Comparison of ENCODE assay signal across 9 cellular contexts in genomic region chr3:141105828-141106628, GRCh38. TPM values are rescaled to one million over a fixed set of nuclear protein-coding genes. Genes with fewer than 3 reads are reported as not detected.
DNase-seq lines count a peak whose midpoint lies in the region; ATAC-seq and TF ChIP-seq lines count a peak whose summit lies in the region.
"Had no signal": no experiment of that assay in that cellular context is flagged by ENCODE, and none has a peak within 500 bp of the region (broad histone marks: within the 10 kb centered on the region; RNA-seq: fewer than 3 reads in every experiment).

No MANE protein-coding gene starts in this region.

- CTCF ChIA-PET in WTC11 (lab: Charles Lee), result interaction anchor here (0.5 to 2.1 kb wide), 36 partner anchors 9 to 205 kb away, joined by 3 to 80 read pairs (median 6); partner anchors contain the start of genes PXYLP1 and SPSB4

- POLR2A ChIA-PET in WTC11 (lab: Charles Lee), result interaction anchor here (0.5 to 2.5 kb wide), 2 partner anchors 55 to 1328 kb away, joined by 5 to 9 read pairs; partner anchors contain the start of gene SPSB4

- DNase-seq in DMS 273 treated with DMSO at 0.1 percent for 48 hours (lab: John Stamatoyannopoulos, UW) (peak; percentile 62), NCI-H2227 treated with DMSO at 0.1 percent for 48 hours (lab: John Stamatoyannopoulos, UW) (peak; percentile 70), WTC11 (ENCODE audit: low spot score) (peak; percentile 72), cerebellum (ENCODE audit: low spot score) (peak; percentile 55), left lobe of liver (ENCODE audit: low spot score) (peak; percentile 57)
- peak; percentile 3 to 20 (median 5) for DNase-seq in stimulated activated CD4-positive, alpha-beta T cell treated with anti-CD3 and anti-CD28 coated beads, TNF-alpha, amount 100 ng/mL, for 1 hour (ENCODE audit: low read depth in 3 of 3, low spot score in 1 of 3)

- H3K27ac Mint-ChIP-seq in WTC11, result no peak overlapping the region; the same call in 1 of the 2 replicates
- H3K27ac Mint-ChIP-seq: activated naive CD4-positive, alpha-beta T cell treated with anti-CD3 and anti-CD28 coated beads, Interleukin-2, amount 50 U/mL, for 24 hours had no signal

- no peak overlapping the region for H3K4me3 Mint-ChIP-seq in WTC11
- H3K4me3 Mint-ChIP-seq: activated naive CD4-positive, alpha-beta T cell treated with anti-CD3 and anti-CD28 coated beads, Interleukin-2, amount 50 U/mL, for 24 hours had no signal

- peak; percentile 44 for TF ChIP-seq CTCF in WTC11 (IDR thresholded peaks at IDR 0.05)

- peaks cover 24% of the 10 kb centered on the region for H3K36me3 Mint-ChIP-seq in WTC11
- H3K36me3 Mint-ChIP-seq: activated naive CD4-positive, alpha-beta T cell treated with anti-CD3 and anti-CD28 coated beads, Interleukin-2, amount 50 U/mL, for 24 hours had no signal

- H3K9me3 Mint-ChIP-seq in WTC11, result peaks cover 7% of the 10 kb centered on the region
- H3K9me3 Mint-ChIP-seq: activated naive CD4-positive, alpha-beta T cell treated with anti-CD3 and anti-CD28 coated beads, Interleukin-2, amount 50 U/mL, for 24 hours had no signal

- no peaks in the 10 kb centered on the region; the same call in 1 of the 2 replicates for H3K27me3 Mint-ChIP-seq in WTC11 (ENCODE audit: low read depth)
- H3K27me3 Mint-ChIP-seq: activated naive CD4-positive, alpha-beta T cell treated with anti-CD3 and anti-CD28 coated beads, Interleukin-2, amount 50 U/mL, for 24 hours had no signal

- peaks cover 34% of the 10 kb centered on the region for H3K4me1 Mint-ChIP-seq in WTC11
- H3K4me1 Mint-ChIP-seq: activated naive CD4-positive, alpha-beta T cell treated with anti-CD3 and anti-CD28 coated beads, Interleukin-2, amount 50 U/mL, for 24 hours had no signal

- ATAC-seq in HG02623 (IDR thresholded peaks at IDR 0.05; ENCODE audit: unreplicated experiment), result peak; percentile 53
- ATAC-seq in WTC11, result peak; percentile 80
- peak; percentile 89 for ATAC-seq in left lobe of liver
- no peak for ATAC-seq in GM21717 (IDR thresholded peaks at IDR 0.05; ENCODE audit: unreplicated experiment)

TF ChIP-seq in WTC11, 78 proteins besides CTCF, POLR2A, EP300 and RAD21:
- TF ChIP-seq CREM (CRISPR knock-in tag; IDR thresholded peaks at IDR 0.05), result no peak
- no peak for TF ChIP-seq E2F1 (CRISPR knock-in tag; IDR thresholded peaks at IDR 0.05)
- no peak for TF ChIP-seq ZBTB21 (CRISPR knock-in tag; IDR thresholded peaks at IDR 0.05; ENCODE audit: borderline replicate concordance)
- no peak for TF ChIP-seq ZNF317 (CRISPR knock-in tag; IDR thresholded peaks at IDR 0.05; ENCODE audit: borderline replicate concordance, low read depth)
- no peak for TF ChIP-seq ZMAT4 (CRISPR knock-in tag; IDR thresholded peaks at IDR 0.05)
- TF ChIP-seq PRRX2 (CRISPR knock-in tag; IDR thresholded peaks at IDR 0.05), result no peak
- no peak for TF ChIP-seq ERG (CRISPR knock-in tag; IDR thresholded peaks at IDR 0.05)
- TF ChIP-seq ZNF425 (CRISPR knock-in tag; conservative IDR thresholded peaks at IDR 0.05), result no peak
- TF ChIP-seq STAT6 (CRISPR knock-in tag; conservative IDR thresholded peaks at IDR 0.05; ENCODE audit: low read depth), result no peak
- no peak for TF ChIP-seq E2F5 (CRISPR knock-in tag; IDR thresholded peaks at IDR 0.05)

RNA-seq across cellular contexts. Expression of gene SPSB4, which starts 54.9 kb away (rescaled TPM):
- total RNA-seq in WTC11 (2021) (19.4 to 19.7 TPM (median 19.6 TPM) in 3 replicates), cerebellum (12.7 TPM), left lobe of liver (0.35 TPM)

Comparison
In these comparisons a context has a peak if more than half of its experiments do, and no peak if none do; other contexts are left out.
1. DNase-seq: peak in every context shown above with its lines; median percentile 72 in WTC11; 70 in NCI-H2227 treated with DMSO at 0.1 percent for 48 hours; 62 in DMS 273 treated with DMSO at 0.1 percent for 48 hours; 57 in left lobe of liver; 55 in cerebellum; 5 in stimulated activated CD4-positive, alpha-beta T cell treated with anti-CD3 and anti-CD28 coated beads, TNF-alpha, amount 100 ng/mL, for 1 hour.
2. RNA of gene SPSB4, which starts 54.9 kb away (total RNA-seq): 19.4 to 19.7 TPM in WTC11 and 12.7 TPM in cerebellum (single experiment); 0.35 TPM in left lobe of liver (single experiment); every median in the first group is over 10 times any median in the second.